In the genomic region with DNA sequence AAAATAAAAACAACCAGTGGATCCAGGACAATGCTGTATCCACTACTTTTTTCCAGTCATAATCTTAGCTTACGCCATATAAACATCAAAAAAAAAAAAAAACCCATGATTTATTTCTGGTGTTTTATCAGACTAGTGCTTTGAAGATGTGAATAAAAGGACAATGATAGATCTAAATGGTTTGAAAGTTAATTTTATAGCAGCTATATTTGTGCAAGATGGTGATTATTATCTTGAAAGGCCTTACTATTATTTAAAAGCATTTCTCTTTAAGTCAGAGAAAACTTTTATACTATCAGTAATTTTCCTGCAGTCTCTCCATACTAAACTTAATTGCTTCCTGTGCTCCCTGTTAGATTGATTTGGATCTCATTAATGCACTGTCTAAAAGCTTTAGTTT, we compare ENCODE assay signal across 37 cellular contexts.
"Had no signal": no experiment of that assay in that cellular context is flagged by ENCODE, and none has a peak within 500 bp of the region (broad histone marks: within the 10 kb centered on the region; RNA-seq: fewer than 3 reads in every experiment).

No MANE protein-coding gene starts in this region.

- DNase-seq: activated B cell treated with CpG ODN at 0.5 μM for 24 hours; activated CD4-positive, alpha-beta memory T cell treated with anti-CD3 and anti-CD28 coated beads for 36 hours; activated CD4-positive, alpha-beta T cell treated with anti-CD3 and anti-CD28 coated beads for 4 hours; activated CD4-positive, alpha-beta T cell treated with anti-CD3 and anti-CD28 coated beads, Interleukin-2, amount 10 ng/mL, durations not matched to agents 24 days and 14 days; activated CD4-positive, alpha-beta T cell treated with anti-CD3 and anti-CD28 coated beads, Interleukin-2, amount 50 U/mL, for 1 hour; activated CD4-positive, alpha-beta T cell treated with anti-CD3 and anti-CD28 coated beads, Interleukin-2, amount 50 U/mL, for 4 hours; activated CD4-positive, CD25-positive, alpha-beta regulatory T cell treated with anti-CD3 and anti-CD28 coated beads, Interleukin-2, amount 50 U/mL, for 72 hours; activated CD8-positive, alpha-beta memory T cell treated with anti-CD3 and anti-CD28 coated beads, Interleukin-2, amount 50 U/mL, for 4 hours; activated CD8-positive, alpha-beta T cell treated with anti-CD3 and anti-CD28 coated beads for 36 hours; activated effector memory CD4-positive, alpha-beta T cell treated with anti-CD3 and anti-CD28 coated beads, Interleukin-2, amount 50 U/mL, for 16 hours; activated gamma-delta T cell treated with Interleukin-2 at 50 U/mL for 16 hours; activated naive CD4-positive, alpha-beta T cell; activated naive CD4-positive, alpha-beta T cell treated with anti-CD3 and anti-CD28 coated beads for 36 hours; activated naive CD4-positive, alpha-beta T cell treated with anti-CD3 and anti-CD28 coated beads, Interleukin-2, amount 50 U/mL, for 16 hours; activated naive CD8-positive, alpha-beta T cell treated with anti-CD3 and anti-CD28 coated beads for 36 hours; activated T-cell treated with anti-CD3 and anti-CD28 coated beads for 4 hours; activated T-cell treated with anti-CD3 and anti-CD28 coated beads, Interleukin-2, amount 50 U/mL, for 1 hour; activated T-cell treated with anti-CD3 and anti-CD28 coated beads, Interleukin-2, amount 50 U/mL, for 4 hours; activated T-cell treated with anti-CD3 and anti-CD28 coated beads, Interleukin-2, amount 50 U/mL, for 72 hours; adrenal gland; amygdala; anterior cingulate cortex; caudate nucleus; cerebellar nuclear complex; T-helper 1 cell; T-helper 2 cell; T-helper 9 cell had no signal

- H3K4me3 Mint-ChIP-seq: activated B cell treated with CpG ODN at 0.5 μM for 24 hours; activated CD4-positive, alpha-beta memory T cell treated with anti-CD3 and anti-CD28 coated beads for 36 hours; activated CD4-positive, alpha-beta T cell treated with anti-CD3 and anti-CD28 coated beads, Interleukin-2, amount 10 ng/mL, durations not matched to agents 24 days and 14 days; activated CD8-positive, alpha-beta T cell treated with anti-CD3 and anti-CD28 coated beads for 36 hours; activated naive CD4-positive, alpha-beta T cell treated with anti-CD3 and anti-CD28 coated beads for 36 hours; activated naive CD8-positive, alpha-beta T cell treated with anti-CD3 and anti-CD28 coated beads for 36 hours; activated T-cell treated with anti-CD3 and anti-CD28 coated beads, Interleukin-2, amount 50 U/mL, for 4 hours; activated T-cell treated with anti-CD3 and anti-CD28 coated beads, Interleukin-2, amount 50 U/mL, for 72 hours; activated T-helper 1 cell treated with anti-CD3 and anti-CD28 coated beads, Interleukin-12 subunit alpha, Interleukin-12 subunit beta, Interleukin-2, Interleukin-4 antibody, amounts not matched to agents 30 ng/mL and 10 ng/mL and 1 ng/mL, durations not matched to agents 14 hours and 24 hours and 36 hours; activated T-helper 17 cell treated with anti-CD3 and anti-CD28 coated beads, Interleukin-2, amount 50 U/mL, for 72 hours; brain; central memory CD8-positive, alpha-beta T cell; T-helper 1 cell treated with Interleukin-12 subunit alpha and Interleukin-12 subunit beta and Interleukin-4 antibody, amounts not matched to agents 30 μg/mL and 1 μg/mL, for 36 hours; T-helper 2 cell treated with Interferon-gamma antibody and Interleukin-4, amounts not matched to agents 5 μg/mL and 100 μg/mL, for 36 hours had no signal

- H3K9me3 Mint-ChIP-seq: activated CD4-positive, alpha-beta T cell treated with anti-CD3 and anti-CD28 coated beads, Interleukin-2, amount 10 ng/mL, durations not matched to agents 24 days and 14 days; T-helper 1 cell treated with Interleukin-12 subunit alpha and Interleukin-12 subunit beta and Interleukin-4 antibody, amounts not matched to agents 30 μg/mL and 1 μg/mL, for 36 hours; T-helper 2 cell treated with Interferon-gamma antibody and Interleukin-4, amounts not matched to agents 5 μg/mL and 100 μg/mL, for 36 hours had no signal

- H3K36me3 ChIP-seq: adrenal gland, ascending aorta, cardiac muscle cell had no signal

- H3K9me3 ChIP-seq: adrenal gland had no signal

- H3K27me3 Mint-ChIP-seq: activated B cell treated with CpG ODN at 0.5 μM for 24 hours; activated CD4-positive, alpha-beta T cell treated with anti-CD3 and anti-CD28 coated beads, Interleukin-2, amount 10 ng/mL, durations not matched to agents 24 days and 14 days; activated CD8-positive, alpha-beta T cell treated with anti-CD3 and anti-CD28 coated beads for 36 hours; activated naive CD8-positive, alpha-beta T cell treated with anti-CD3 and anti-CD28 coated beads for 36 hours; central memory CD8-positive, alpha-beta T cell had no signal

- H3K36me3 Mint-ChIP-seq: activated CD4-positive, alpha-beta memory T cell treated with anti-CD3 and anti-CD28 coated beads for 36 hours; activated naive CD8-positive, alpha-beta T cell treated with anti-CD3 and anti-CD28 coated beads for 36 hours; brain had no signal

- H3K27me3 ChIP-seq: adrenal gland, ascending aorta, cardiac muscle cell had no signal

- H3K4me1 ChIP-seq: adrenal gland, ascending aorta had no signal

- H3K27ac Mint-ChIP-seq: activated B cell treated with CpG ODN at 0.5 μM for 24 hours; activated CD4-positive, alpha-beta memory T cell treated with anti-CD3 and anti-CD28 coated beads for 36 hours; activated CD4-positive, alpha-beta T cell treated with anti-CD3 and anti-CD28 coated beads, Interleukin-2, amount 10 ng/mL, durations not matched to agents 24 days and 14 days; activated CD8-positive, alpha-beta T cell treated with anti-CD3 and anti-CD28 coated beads for 36 hours; activated naive CD4-positive, alpha-beta T cell treated with anti-CD3 and anti-CD28 coated beads for 36 hours; activated naive CD4-positive, alpha-beta T cell treated with anti-CD3 and anti-CD28 coated beads, Interleukin-2, amount 50 U/mL, for 72 hours; activated naive CD8-positive, alpha-beta T cell treated with anti-CD3 and anti-CD28 coated beads for 36 hours; activated T-cell treated with anti-CD3 and anti-CD28 coated beads, Interleukin-2, amount 50 U/mL, for 72 hours; activated T-helper 1 cell treated with anti-CD3 and anti-CD28 coated beads, Interleukin-12 subunit alpha, Interleukin-12 subunit beta, Interleukin-2, Interleukin-4 antibody, amounts not matched to agents 30 ng/mL and 10 ng/mL and 1 ng/mL, durations not matched to agents 14 hours and 24 hours and 36 hours; activated T-helper 17 cell treated with anti-CD3 and anti-CD28 coated beads, Interleukin-2, amount 50 U/mL, for 72 hours; brain; T-helper 1 cell treated with Interleukin-12 subunit alpha and Interleukin-12 subunit beta and Interleukin-4 antibody, amounts not matched to agents 30 μg/mL and 1 μg/mL, for 36 hours; T-helper 2 cell treated with Interferon-gamma antibody and Interleukin-4, amounts not matched to agents 5 μg/mL and 100 μg/mL, for 36 hours had no signal

- ATAC-seq: activated CD8-positive, alpha-beta T cell treated with anti-CD3 and anti-CD28 coated beads for 36 hours; activated naive CD4-positive, alpha-beta T cell treated with anti-CD3 and anti-CD28 coated beads, Interleukin-2, amount 50 U/mL, for 72 hours; activated T-cell treated with anti-CD3 and anti-CD28 coated beads, Interleukin-2, amount 50 U/mL, for 4 hours; activated T-cell treated with anti-CD3 and anti-CD28 coated beads, Interleukin-2, amount 50 U/mL, for 72 hours; activated T-helper 17 cell treated with anti-CD3 and anti-CD28 coated beads, Interleukin-2, amount 50 U/mL, for 72 hours had no signal

- H3K4me3 ChIP-seq: adrenal gland, ascending aorta, cardiac muscle cell had no signal

- H3K27ac ChIP-seq: adrenal gland, ascending aorta, cardiac muscle cell, VCaP had no signal

- H3K4me1 Mint-ChIP-seq: activated B cell treated with CpG ODN at 0.5 μM for 24 hours; activated CD4-positive, alpha-beta T cell treated with anti-CD3 and anti-CD28 coated beads, Interleukin-2, amount 10 ng/mL, durations not matched to agents 24 days and 14 days; activated naive CD8-positive, alpha-beta T cell treated with anti-CD3 and anti-CD28 coated beads for 36 hours; activated T-helper 17 cell treated with anti-CD3 and anti-CD28 coated beads, Interleukin-2, amount 50 U/mL, for 72 hours; brain; central memory CD8-positive, alpha-beta T cell had no signal
